Comparison of ENCODE assay signal across 18 cellular contexts in the genomic region with DNA sequence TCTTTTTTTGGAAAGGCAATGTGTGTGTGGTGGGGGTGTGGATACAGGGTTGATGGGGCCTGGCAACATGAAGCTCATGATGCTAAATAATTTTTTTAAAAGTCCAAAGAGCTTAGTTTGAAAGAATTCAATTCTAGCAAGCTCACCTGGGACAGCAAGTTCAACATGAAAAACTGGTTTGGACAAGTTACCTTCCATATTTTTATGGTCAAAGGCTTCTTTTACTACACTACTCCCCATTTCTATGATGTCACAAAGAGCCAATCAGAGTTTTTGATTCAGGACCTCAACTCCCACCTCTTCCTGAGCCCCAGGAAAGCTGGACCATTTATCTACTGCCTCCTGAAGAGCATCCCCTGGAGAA.
"Had no signal": no experiment of that assay in that cellular context is flagged by ENCODE, and none has a peak within 500 bp of the region (broad histone marks: within the 10 kb centered on the region; RNA-seq: fewer than 3 reads in every experiment).

No MANE protein-coding gene starts in this region.

- H3K9me3 Mint-ChIP-seq: IgD-negative memory B cell had no signal

- H3K4me1 Mint-ChIP-seq: IgD-negative memory B cell had no signal

- ATAC-seq: Panc1 had no signal

- H3K4me3 ChIP-seq: K562, SJSA1, SK-N-MC had no signal

- DNase-seq: NCI-H1048, NCI-H1105, NCI-H1417, NCI-H1436 treated with DMSO at 0.1 percent for 48 hours, NCI-H187 treated with DMSO at 0.1 percent for 48 hours, NCI-H2029 treated with DMSO at 0.1 percent for 48 hours, NCI-H2107, NCI-H345, NCI-H446 treated with DMSO at 0.1 percent for 48 hours, NCI-H510A treated with DMSO at 0.1 percent for 48 hours, NCI-H69, NCI-H774, SHP77 had no signal

- H3K4me3 Mint-ChIP-seq: IgD-negative memory B cell had no signal

- H3K27ac Mint-ChIP-seq: IgD-negative memory B cell had no signal
